9 cellular contexts compared by ENCODE assay signal in genomic region chr3:142577701-142578308, GRCh38. TPM values are rescaled to one million over a fixed set of nuclear protein-coding genes. Genes with fewer than 3 reads are reported as not detected.
DNase-seq lines count a peak whose midpoint lies in the region; ATAC-seq, FAIRE-seq and TF ChIP-seq lines count a peak whose summit lies in the region.
"Had no signal": no experiment of that assay in that cellular context is flagged by ENCODE, and none has a peak within 500 bp of the region (broad histone marks: within the 10 kb centered on the region; RNA-seq: fewer than 3 reads in every experiment).

No MANE protein-coding gene starts in this region.

- POLR2A ChIA-PET in OCI-LY7 (lab: Charles Lee) (interaction anchor here (0.6 to 4.2 kb wide), 10 partner anchors 15 to 1250 kb away, joined by 3 to 24 read pairs (median 6); partner anchors contain the start of genes PLS1 and U2SURP), endothelial cell of umbilical vein (lab: Charles Lee) (interaction anchor here (0.7 to 0.9 kb wide), 2 partner anchors 31 to 424 kb away, joined by 3 read pairs; partner anchors contain the start of gene U2SURP)

- BruUV-seq in OCI-LY7 (replicated peaks; lab: Mats Ljungman, UMichigan) (TSS peak; percentile 67), endothelial cell of umbilical vein (replicated peaks; lab: Mats Ljungman, UMichigan) (TSS peak; percentile 53)

- DNase-seq in OCI-LY7 (ENCODE audit: low spot score), result no peak
- DNase-seq in endothelial cell of umbilical vein (ENCODE audit: low read depth, low spot score), result peak; percentile 61
- no peak for DNase-seq in osteocyte (ENCODE audit: extremely low spot score, unreplicated experiment)
- DNase-seq in activated effector memory CD4-positive, alpha-beta T cell treated with Interleukin-2 at 50 U/mL for 16 hours, result no peak
- DNase-seq in amygdala (lab: John Stamatoyannopoulos, UW), result no peak

- H3K27ac ChIP-seq in OCI-LY7 (ENCODE audit: low read depth, low read length, poor library complexity, severe bottlenecking), result peak overlapping the region; percentile 71
- peak overlapping the region; percentile 81 for H3K27ac ChIP-seq in endothelial cell of umbilical vein (ENCODE audit: insufficient read depth, low read depth, low read length)

- H3K9me3 ChIP-seq in OCI-LY7 (ENCODE audit: low read length) (no peaks in the 10 kb centered on the region), endothelial cell of umbilical vein (replicated peaks; ENCODE audit: control insufficient read depth, insufficient read depth, low read length) (no peaks in the 10 kb centered on the region)

- peaks cover 33% of the 10 kb centered on the region for H3K36me3 ChIP-seq in OCI-LY7 (ENCODE audit: insufficient read depth, low read length)
- no peaks in the 10 kb centered on the region for H3K36me3 ChIP-seq in endothelial cell of umbilical vein (ENCODE audit: control insufficient read depth in 2 of 2, extremely low read depth in 1 of 2, insufficient read depth in 2 of 2, low read length in 2 of 2)

- H4K20me1 ChIP-seq in OCI-LY7 (ENCODE audit: insufficient read depth, low read length) (peaks cover 15% of the 10 kb centered on the region; the same call in 1 of the 2 replicates), endothelial cell of umbilical vein (replicated peaks; ENCODE audit: control insufficient read depth, extremely low read depth, insufficient read depth, low read length) (no peaks in the 10 kb centered on the region)

- intact Hi-C loops in OCI-LY7 (cut with micrococcal nuclease; ENCODE audit: unreplicated experiment) (loop anchor here (1.0 to 2.0 kb wide), 2 partner anchors 18 to 423 kb away; partner anchors contain the start of genes PLS1 and U2SURP), endothelial cell of umbilical vein (cut with micrococcal nuclease) (loop anchor here (1.0 to 2.0 kb wide), 4 partner anchors 18 to 423 kb away; partner anchors contain the start of genes PLS1, TRPC1, U2SURP and XRN1)

- peak overlapping the region; percentile 96 for H3K4me3 Mint-ChIP-seq in osteocyte (ENCODE audit: unreplicated experiment)

- H3K9me1 ChIP-seq in endothelial cell of umbilical vein (replicated peaks; ENCODE audit: control insufficient read depth, extremely low read depth, insufficient read depth, low read length), result no peaks in the 10 kb centered on the region

- TF ChIP-seq CTCF in OCI-LY7 (conservative IDR thresholded peaks at IDR 0.05; ENCODE audit: low read length), result no peak
- no peak for TF ChIP-seq CTCF in endothelial cell of umbilical vein (IDR thresholded peaks at IDR 0.05; ENCODE audit: extremely low read depth in 1 of 2, insufficient read depth in 1 of 2, low read depth in 1 of 2, low read length in 2 of 2)
- TF ChIP-seq CTCF in osteocyte (IDR thresholded peaks at IDR 0.05), result no peak

- peak overlapping the region; percentile 80; the same call in 1 of the 2 replicates for H2AFZ ChIP-seq in OCI-LY7 (ENCODE audit: low read length)
- peak overlapping the region; percentile 73 for H2AFZ ChIP-seq in endothelial cell of umbilical vein (ENCODE audit: low read depth, low read length)

- no peaks in the 10 kb centered on the region for H3K36me3 Mint-ChIP-seq in osteocyte (ENCODE audit: unreplicated experiment)

- peak overlapping the region; percentile 88 for H3K4me3 ChIP-seq in GM08714 (ENCODE audit: low read length)
- H3K4me3 ChIP-seq in OCI-LY7 (ENCODE audit: low read depth, low read length, poor library complexity, severe bottlenecking), result peak overlapping the region; percentile 97
- peak overlapping the region; percentile 69 to 82 (median 81) for H3K4me3 ChIP-seq in endothelial cell of umbilical vein (replicated peaks in 1 of 3; ENCODE audit: insufficient read depth in 1 of 3, low read depth in 1 of 3, low read length in 3 of 3)

- ATAC-seq in GM18861 (IDR thresholded peaks at IDR 0.05; ENCODE audit: unreplicated experiment), result no peak
- ATAC-seq in GM18868 (IDR thresholded peaks at IDR 0.05; ENCODE audit: unreplicated experiment), result no peak

- dilution Hi-C loops in endothelial cell of umbilical vein (cut with MboI; ENCODE audit: extremely low pct_ligation_motif_present, low sequenced_read_pairs), result no loop called here

- H3K27me3 ChIP-seq in endothelial cell of umbilical vein (ENCODE audit: control insufficient read depth in 2 of 2, insufficient read depth in 2 of 2, low read length in 2 of 2), result peaks cover 6 to 10% of the 10 kb centered on the region in 2 experiments

- H3K9ac ChIP-seq in endothelial cell of umbilical vein (replicated peaks; ENCODE audit: extremely low read depth, insufficient read depth, low read length), result peak overlapping the region; percentile 83

- peak overlapping the region; percentile 99 for H3K27ac Mint-ChIP-seq in osteocyte (ENCODE audit: unreplicated experiment)

- H3K27me3 Mint-ChIP-seq in osteocyte (ENCODE audit: unreplicated experiment), result peaks cover 3% of the 10 kb centered on the region

- CTCF ChIA-PET in OCI-LY7 (lab: Charles Lee; ENCODE audit: unreplicated experiment), result no interaction called here
- CTCF ChIA-PET in endothelial cell of umbilical vein (lab: Charles Lee), result interaction anchor here (0.7 to 1.4 kb wide), 10 partner anchors 9 to 407 kb away, joined by 3 to 8 read pairs (median 3); no protein-coding TSS in a partner anchor

- H3K79me2 ChIP-seq in OCI-LY7 (ENCODE audit: insufficient read depth, low read depth, low read length), result peaks cover 57% of the 10 kb centered on the region
- peaks cover 48% of the 10 kb centered on the region for H3K79me2 ChIP-seq in endothelial cell of umbilical vein (ENCODE audit: control insufficient read depth, insufficient read depth, low read length)

- TF ChIP-seq POLR2A in endothelial cell of umbilical vein (IDR thresholded peaks at IDR 0.05; ENCODE audit: low read depth, low read length), result no peak

- no peaks in the 10 kb centered on the region for H3K9me2 ChIP-seq in OCI-LY7 (ENCODE audit: insufficient read depth, low read length)

- H3K9me3 Mint-ChIP-seq in osteocyte (ENCODE audit: unreplicated experiment), result no peaks in the 10 kb centered on the region

- H3K4me1 ChIP-seq in OCI-LY7 (ENCODE audit: insufficient read depth, low read length, poor library complexity, severe bottlenecking) (peaks cover 38% of the 10 kb centered on the region), endothelial cell of umbilical vein (ENCODE audit: control insufficient read depth, extremely low read depth, insufficient read depth, low read length) (peaks cover 15% of the 10 kb centered on the region)

- H3K4me1 Mint-ChIP-seq in osteocyte (ENCODE audit: unreplicated experiment), result peaks cover 26% of the 10 kb centered on the region

- H3K4me2 ChIP-seq in OCI-LY7 (ENCODE audit: low read length) (peak overlapping the region; percentile 94), endothelial cell of umbilical vein (ENCODE audit: insufficient read depth, low read length) (peak overlapping the region; percentile 89)

- FAIRE-seq in endothelial cell of umbilical vein (lab: Jason Lieb, UNC), result peak; percentile 33
- FAIRE-seq: TTC549 had no signal

TF ChIP-seq in endothelial cell of umbilical vein, 7 proteins besides CTCF, POLR2A, EP300 and RAD21:
- TF ChIP-seq MAX (IDR thresholded peaks at IDR 0.05; ENCODE audit: insufficient read depth, insufficient read length), result no peak
- no peak for TF ChIP-seq JUN (IDR thresholded peaks at IDR 0.05; ENCODE audit: borderline replicate concordance, insufficient read depth, insufficient read length, low read depth)
- TF ChIP-seq POLR2AphosphoS5 (IDR thresholded peaks at IDR 0.05; ENCODE audit: insufficient read depth, low read depth, low read length), result no peak
- no peak for TF ChIP-seq GATA2 (IDR thresholded peaks at IDR 0.05; ENCODE audit: insufficient read depth, insufficient read length, low read depth, low read length)
- TF ChIP-seq MYC (IDR thresholded peaks at IDR 0.05; ENCODE audit: low read depth, low read length), result no peak
- no peak for TF ChIP-seq EZH2 (IDR thresholded peaks at IDR 0.05; ENCODE audit: borderline replicate concordance, low read depth, low read length, severe bottlenecking)
- no peak for TF ChIP-seq FOS (IDR thresholded peaks at IDR 0.05; ENCODE audit: borderline replicate concordance, insufficient read depth, low read length)

RNA-seq across cellular contexts. Expression of gene ATR, which starts 0.7 kb away (rescaled TPM):
- total RNA-seq in OCI-LY7 (2014; rRNA removed; shearing (Covaris generic)), result 26.8 and 27.1 TPM in 2 replicates
- 36.0 and 49.5 TPM in 2 replicates for total RNA-seq in OCI-LY7 (2022)
- 21.1 and 23.6 TPM in 2 replicates for total RNA-seq in endothelial cell of umbilical vein
- polyA plus RNA-seq in endothelial cell of umbilical vein, result 6.3 and 7.2 TPM in 2 replicates
- polyA plus RNA-seq in endothelial cell of umbilical vein (2011; cell fraction: cytosol; rRNA removed), result 5.6 and 6.4 TPM in 2 replicates
- polyA plus RNA-seq in endothelial cell of umbilical vein (2011; cell fraction: nucleus; rRNA removed), result 33.6 and 41.7 TPM in 2 replicates
- polyA plus RNA-seq in endothelial cell of umbilical vein (2012), result 13.8 and 18.1 TPM in 2 replicates
- 20.5 and 23.1 TPM in 2 replicates for polyA minus RNA-seq in endothelial cell of umbilical vein
- 19.5 TPM for polyA minus RNA-seq in endothelial cell of umbilical vein (2011; cell fraction: cytosol; rRNA and poly(A)+ RNA removed)
- 37.6 and 56.3 TPM in 2 replicates for polyA minus RNA-seq in endothelial cell of umbilical vein (2011; cell fraction: nucleus; rRNA and poly(A)+ RNA removed)
- 24.3 and 27.1 TPM in 2 replicates for total RNA-seq in osteocyte

RNA-seq across cellular contexts. Expression of gene PLS1, which starts 18.4 kb away (rescaled TPM):
- 4.0 and 5.6 TPM in 2 replicates for total RNA-seq in OCI-LY7 (2014; rRNA removed; shearing (Covaris generic))
- total RNA-seq in OCI-LY7 (2022) (5.4 and 7.2 TPM in 2 replicates), endothelial cell of umbilical vein (1.3 and 2.9 TPM in 2 replicates), osteocyte (0.78 and 1.5 TPM in 2 replicates)
- 0.45 and 0.59 TPM in 2 replicates for polyA plus RNA-seq in endothelial cell of umbilical vein
- 0.58 and 0.71 TPM in 2 replicates for polyA plus RNA-seq in endothelial cell of umbilical vein (2011; cell fraction: cytosol; rRNA removed)
- 0.55 and 0.59 TPM in 2 replicates for polyA plus RNA-seq in endothelial cell of umbilical vein (2011; cell fraction: nucleus; rRNA removed)
- polyA plus RNA-seq in endothelial cell of umbilical vein (2012), result 0.41 and 1.7 TPM in 2 replicates
- polyA minus RNA-seq in endothelial cell of umbilical vein, result 0.85 and 1.2 TPM in 2 replicates
- polyA minus RNA-seq in endothelial cell of umbilical vein (2011; cell fraction: cytosol; rRNA and poly(A)+ RNA removed), result 5.4 TPM
- 0.48 and 1.5 TPM in 2 replicates for polyA minus RNA-seq in endothelial cell of umbilical vein (2011; cell fraction: nucleus; rRNA and poly(A)+ RNA removed)
